In genomic region chr16:57192720-57193486, GRCh38 we compare ENCODE assay signal across 16 cellular contexts. TPM values are rescaled to one million over a fixed set of nuclear protein-coding genes. Genes with fewer than 3 reads are reported as not detected.
DNase-seq lines count a peak whose midpoint lies in the region; ATAC-seq and TF ChIP-seq lines count a peak whose summit lies in the region.
"Had no signal": no experiment of that assay in that cellular context is flagged by ENCODE, and none has a peak within 500 bp of the region (broad histone marks: within the 10 kb centered on the region; RNA-seq: fewer than 3 reads in every experiment).

No MANE protein-coding gene starts in this region.

- no peak overlapping the region for H3K9ac ChIP-seq in KMS-11
- H3K9ac ChIP-seq in mammary epithelial cell (ENCODE audit: insufficient read depth, low read length) = no peak overlapping the region

- no peak for ATAC-seq in GM19328 (IDR thresholded peaks at IDR 0.05; ENCODE audit: unreplicated experiment)
- ATAC-seq in Right ventricle myocardium superior (ENCODE audit: poor library complexity) = no peak
- ATAC-seq: activated T-helper 17 cell treated with anti-CD3 and anti-CD28 coated beads, Interleukin-2, amount 50 U/mL, for 72 hours had no signal

- TF ChIP-seq POLR2A in tibial nerve (IDR thresholded peaks at IDR 0.05) = no peak

- TF ChIP-seq EP300 in tibial nerve (IDR thresholded peaks at IDR 0.05) = no peak

- DNase-seq in EL (peak; percentile 39), mammary epithelial cell (peak; percentile 61), osteoblast (ENCODE audit: insufficient read length, low spot score, missing footprints) (no peak), tibial nerve (ENCODE audit: low spot score in 2 of 2) (no peak), NCI-H774 (lab: John Stamatoyannopoulos, UW) (no peak), Right ventricle myocardium superior (no peak)
- DNase-seq: activated CD4-positive, alpha-beta T cell treated with anti-CD3 and anti-CD28 coated beads, Interleukin-2, amount 10 ng/mL, durations not matched to agents 7 days and 5 days; GF-D8; MV-4-11; NCI-H2227 treated with DMSO at 0.1 percent for 48 hours; posterior cingulate gyrus; stimulated activated CD4-positive, alpha-beta T cell treated with anti-CD3 and anti-CD28 coated beads, Interleukin-4, amount 100 ng/mL, for 4 hours had no signal

- H2AFZ ChIP-seq in KMS-11 (ENCODE audit: low read depth) = no peak overlapping the region
- no peak overlapping the region for H2AFZ ChIP-seq in mammary epithelial cell (ENCODE audit: low read depth, low read length)
- H2AFZ ChIP-seq in osteoblast (ENCODE audit: low read length) = no peak overlapping the region

- H3K36me3 ChIP-seq in KMS-11 (ENCODE audit: insufficient read depth) = no peaks in the 10 kb centered on the region
- no peaks in the 10 kb centered on the region for H3K36me3 ChIP-seq in mammary epithelial cell (ENCODE audit: insufficient read depth, low read length)
- no peaks in the 10 kb centered on the region for H3K36me3 ChIP-seq in osteoblast (ENCODE audit: insufficient read depth, low read length)
- no peaks in the 10 kb centered on the region for H3K36me3 ChIP-seq in tibial nerve
- H3K36me3 ChIP-seq: cardiac muscle cell had no signal

- dilution Hi-C loops in mammary epithelial cell (cut with HindIII; ENCODE audit: low sequenced_read_pairs) = loop anchor here (5.0 kb wide), 1 partner anchor 34 kb away; no protein-coding TSS in a partner anchor

- no TSS peak for BruUV-seq in mammary epithelial cell (replicated peaks; lab: Mats Ljungman, UMichigan)

- H3K4me3 ChIP-seq in KMS-11 (IDR thresholded peaks at IDR 0.05; ENCODE audit: insufficient read depth, low read depth, low read length) = no peak overlapping the region
- H3K4me3 ChIP-seq in mammary epithelial cell (replicated peaks in 1 of 3; ENCODE audit: insufficient read depth in 1 of 3, low read depth in 2 of 3, low read length in 3 of 3) = no peak overlapping the region
- peak overlapping the region; percentile 16 for H3K4me3 ChIP-seq in osteoblast (ENCODE audit: insufficient read depth, low read length)
- H3K4me3 ChIP-seq in tibial nerve = no peak overlapping the region
- H3K4me3 ChIP-seq: cardiac muscle cell had no signal

- TF ChIP-seq CTCF in KMS-11 (conservative IDR thresholded peaks at IDR 0.05; ENCODE audit: low read depth, low read length) (no peak), mammary epithelial cell (conservative IDR thresholded peaks at IDR 0.05 in 1 of 2, IDR thresholded peaks at IDR 0.05 in 1 of 2; ENCODE audit: extremely low read depth in 1 of 2, insufficient read depth in 1 of 2, low read depth in 1 of 2, low read length in 2 of 2) (no peak), osteoblast (IDR thresholded peaks at IDR 0.05; ENCODE audit: extremely low read depth, low read depth, low read length) (no peak), tibial nerve (IDR thresholded peaks at IDR 0.05) (no peak)

- intact Hi-C loops in mammary epithelial cell (cut with micrococcal nuclease) (no loop called here), Right ventricle myocardium superior (cut with DNase I) (no loop called here)

- H3K4me2 ChIP-seq in KMS-11 (peak overlapping the region; percentile 81), mammary epithelial cell (ENCODE audit: insufficient read depth, low read depth, low read length) (peak overlapping the region; percentile 22), osteoblast (ENCODE audit: insufficient read depth, low read length) (peak overlapping the region; percentile 73)

- H3K9me3 ChIP-seq in mammary epithelial cell (replicated peaks; ENCODE audit: insufficient read depth, low read length) (no peaks in the 10 kb centered on the region), osteoblast (ENCODE audit: low read depth, low read length) (no peaks in the 10 kb centered on the region), tibial nerve (no peaks in the 10 kb centered on the region)

- CTCF ChIA-PET in mammary epithelial cell (lab: Charles Lee; ENCODE audit: low non-redundant PET) = no interaction called here

- H3K27me3 ChIP-seq in KMS-11 (ENCODE audit: insufficient read depth, low read depth) = no peaks in the 10 kb centered on the region
- no peaks in the 10 kb centered on the region for H3K27me3 ChIP-seq in mammary epithelial cell (ENCODE audit: insufficient read depth, low read length)
- no peaks in the 10 kb centered on the region for H3K27me3 ChIP-seq in osteoblast (ENCODE audit: insufficient read depth, low read length)
- no peaks in the 10 kb centered on the region for H3K27me3 ChIP-seq in tibial nerve
- H3K27me3 ChIP-seq: cardiac muscle cell had no signal

- H3K4me1 ChIP-seq in KMS-11 (ENCODE audit: low read depth, poor library complexity, severe bottlenecking) (peaks cover 56% of the 10 kb centered on the region), mammary epithelial cell (ENCODE audit: insufficient read depth, low read length) (peaks cover 52% of the 10 kb centered on the region), osteoblast (ENCODE audit: insufficient read depth, low read length) (peaks cover 67% of the 10 kb centered on the region), tibial nerve (peaks cover 0 to 80% (median 23%) of the 10 kb centered on the region in 4 donors)

- H3K27ac ChIP-seq in KMS-11 (peak overlapping the region; percentile 26; the same call in 1 of the 2 replicates), mammary epithelial cell (ENCODE audit: insufficient read depth, low read depth, low read length) (peak overlapping the region; percentile 93), osteoblast (ENCODE audit: low read depth, low read length) (peak overlapping the region; percentile 89), tibial nerve (peak overlapping the region in 1 of 4 donors; percentile 21)
- H3K27ac ChIP-seq: cardiac muscle cell had no signal

- H3K79me2 ChIP-seq in KMS-11 (ENCODE audit: insufficient read depth, low read depth) (peaks cover 64% of the 10 kb centered on the region), mammary epithelial cell (ENCODE audit: insufficient read depth, low read length) (peaks cover 94% of the 10 kb centered on the region), osteoblast (ENCODE audit: insufficient read depth, low read length) (peaks cover 90% of the 10 kb centered on the region)

- 55% methylated on average over 7 of the region's 7 CpGs for WGBS in mammary epithelial cell (ENCODE audit: low coverage, missing lambda C conversion rate)
- WGBS in tibial nerve, 2 donors = 73% methylated on average over 7 of the region's 7 CpGs

- H4K20me1 ChIP-seq in KMS-11 (ENCODE audit: insufficient read depth) (no peaks in the 10 kb centered on the region), mammary epithelial cell (ENCODE audit: insufficient read depth, low read length) (no peaks in the 10 kb centered on the region), osteoblast (ENCODE audit: insufficient read depth, low read length) (peaks cover 3% of the 10 kb centered on the region)

- in situ Hi-C loops in mammary epithelial cell (cut with MboI; ENCODE audit: low sequenced_read_pairs in 2 of 2) = no loop called here

RNA-seq across cellular contexts. Expression of gene RSPRY1, which starts 6.8 kb away (rescaled TPM):
- total RNA-seq in mammary epithelial cell = 10 to 100 TPM; 46.9 to 47.2 TPM
- 23.4 TPM for polyA plus RNA-seq in mammary epithelial cell
- polyA minus RNA-seq in mammary epithelial cell = 29.1 TPM
- total RNA-seq in osteoblast = 51.6 and 57.2 TPM in 2 replicates
- 10 to 100 TPM; 20.4 to 28.5 (median 24.6) TPM for total RNA-seq in tibial nerve
- 13.4 TPM for total RNA-seq in Right ventricle myocardium superior

RNA-seq across cellular contexts. Expression of gene PSME3IP1, which starts 7.1 kb away (rescaled TPM):
- 10 to 100 TPM; 43.2 to 90.0 TPM for total RNA-seq in mammary epithelial cell
- 64.8 TPM for polyA plus RNA-seq in mammary epithelial cell
- 50.1 TPM for polyA minus RNA-seq in mammary epithelial cell
- 53.9 and 70.2 TPM in 2 replicates for total RNA-seq in osteoblast
- 100 to 1,000 TPM in 1 of 4 donors, 10 to 100 TPM in 3; 58.4 to 100 (median 69.7) TPM for total RNA-seq in tibial nerve
- total RNA-seq in Right ventricle myocardium superior = 54.8 TPM

RNA-seq across cellular contexts. Expression of gene ARL2BP, which starts 52.2 kb away (rescaled TPM):
- total RNA-seq in mammary epithelial cell (10 to 100 TPM; 70.2 to 82.4 TPM), osteoblast (85.8 and 88.4 TPM in 2 replicates), tibial nerve (10 to 100 TPM; 54.0 to 63.8 (median 55.5) TPM), Right ventricle myocardium superior (58.2 TPM)
- 87.9 TPM for polyA plus RNA-seq in mammary epithelial cell
- 48.9 TPM for polyA minus RNA-seq in mammary epithelial cell

Comparison
In these comparisons a context has a peak if more than half of its experiments do, and no peak if none do; other contexts are left out.
1. DNase-seq: peak in EL (single experiment) and mammary epithelial cell (single experiment); none in osteoblast (single experiment), tibial nerve (0 of 2), NCI-H774 (single experiment) and Right ventricle myocardium superior (single experiment).
2. H3K4me2 ChIP-seq: peak in every context shown above with its lines; median percentile 81 in KMS-11; 73 in osteoblast; 22 in mammary epithelial cell.